ENCODE assay signal across 17 cellular contexts in the genomic region with DNA sequence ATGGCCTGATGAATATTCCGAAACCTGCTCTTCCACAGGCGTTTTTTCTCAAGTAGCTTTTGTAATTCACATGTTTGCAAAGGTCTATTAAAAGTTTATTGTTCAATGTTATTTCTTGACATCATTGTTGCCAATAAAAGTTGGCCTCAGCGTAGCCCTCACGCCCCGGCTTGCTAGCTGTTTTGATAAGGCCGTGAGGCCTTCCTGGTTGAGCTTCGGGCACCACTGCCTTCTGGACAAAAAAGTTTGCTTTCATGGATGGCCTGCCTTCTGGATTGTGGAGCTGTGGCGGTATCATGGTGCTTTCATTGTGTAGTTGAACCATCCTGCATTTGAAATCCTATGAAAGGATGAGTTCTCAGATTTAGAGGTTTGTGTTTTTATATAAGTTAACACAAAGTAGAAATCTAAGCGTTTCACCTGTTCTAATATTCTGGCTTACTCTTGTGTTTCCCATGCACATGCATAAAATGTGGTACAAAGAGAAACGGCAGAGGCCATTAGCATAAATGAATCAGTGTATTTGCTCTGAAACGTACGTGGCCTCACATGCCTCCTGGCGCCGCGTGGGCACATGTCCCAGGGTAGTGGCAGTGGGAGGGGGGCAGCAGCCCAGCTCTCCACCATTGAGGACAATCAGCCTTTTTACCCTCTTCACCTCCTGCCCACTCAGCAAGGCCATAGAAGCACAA.
DNase-seq lines count a peak whose midpoint lies in the region; ATAC-seq and TF ChIP-seq lines count a peak whose summit lies in the region.
"Had no signal": no experiment of that assay in that cellular context is flagged by ENCODE, and none has a peak within 500 bp of the region (broad histone marks: within the 10 kb centered on the region; RNA-seq: fewer than 3 reads in every experiment).

No MANE protein-coding gene starts in this region.

- H3K9ac ChIP-seq in colonic mucosa (ENCODE audit: low read depth in 2 of 2, low read length in 2 of 2) = no peak overlapping the region

- H3K27me3 ChIP-seq in CD4-positive, CD25-positive, alpha-beta regulatory T cell (ENCODE audit: control insufficient read depth, insufficient read depth, low read length) = no peaks in the 10 kb centered on the region
- no peaks in the 10 kb centered on the region for H3K27me3 ChIP-seq in GM23338 (ENCODE audit: insufficient read depth)
- no peaks in the 10 kb centered on the region for H3K27me3 ChIP-seq in colonic mucosa
- H3K27me3 ChIP-seq in sigmoid colon = no peaks in the 10 kb centered on the region
- H3K27me3 ChIP-seq in ascending aorta = no peaks in the 10 kb centered on the region
- H3K27me3 ChIP-seq: brain microvascular endothelial cell, SJSA1 had no signal

- intact Hi-C loops in colonic mucosa (cut with DNase I) (no loop called here), natural killer cell (cut with micrococcal nuclease) (no loop called here), sigmoid colon (cut with DNase I) (no loop called here), ascending aorta (cut with DNase I) (no loop called here)

- no peaks in the 10 kb centered on the region for H3F3A ChIP-seq in GM23338 (replicated peaks; ENCODE audit: low read depth)

- H3K27ac Mint-ChIP-seq in CD4-positive, CD25-positive, alpha-beta regulatory T cell = peak overlapping the region; percentile 55 to 94 (median 63)
- H3K27ac Mint-ChIP-seq in GM23338 (peak overlapping the region; percentile 72; the same call in 1 of the 2 replicates), natural killer cell (peak overlapping the region; percentile 74)

- no peaks in the 10 kb centered on the region for H3K9me2 ChIP-seq in GM23338 (ENCODE audit: insufficient read depth)

- H3K9me3 ChIP-seq in CD4-positive, CD25-positive, alpha-beta regulatory T cell (ENCODE audit: control insufficient read depth in 2 of 2, low read length in 2 of 2) = no peaks in the 10 kb centered on the region
- no peaks in the 10 kb centered on the region for H3K9me3 ChIP-seq in colonic mucosa
- no peaks in the 10 kb centered on the region for H3K9me3 ChIP-seq in sigmoid colon
- no peaks in the 10 kb centered on the region for H3K9me3 ChIP-seq in ascending aorta
- H3K9me3 ChIP-seq: SJSA1 had no signal

- H3K4me1 Mint-ChIP-seq in CD4-positive, CD25-positive, alpha-beta regulatory T cell = peaks cover 44 to 86% (median 68%) of the 10 kb centered on the region in 4 donors
- H3K4me1 Mint-ChIP-seq in GM23338 (peaks cover 18% of the 10 kb centered on the region), natural killer cell (peaks cover 42 to 65% of the 10 kb centered on the region in 2 donors)

- no peak overlapping the region for H2AFZ ChIP-seq in GM23338

- no peaks in the 10 kb centered on the region; the same call in 1 of the 2 replicates for H4K20me1 ChIP-seq in GM23338 (replicated peaks; ENCODE audit: insufficient read depth)

- peaks cover 67% of the 10 kb centered on the region for H3K36me3 ChIP-seq in CD4-positive, CD25-positive, alpha-beta regulatory T cell (ENCODE audit: control insufficient read depth, insufficient read depth, low read length)
- H3K36me3 ChIP-seq in GM23338 (ENCODE audit: insufficient read depth) (no peaks in the 10 kb centered on the region), colonic mucosa (peaks cover 4% of the 10 kb centered on the region), sigmoid colon (peaks cover 0 to 18% (median 6%) of the 10 kb centered on the region in 4 donors), ascending aorta (peaks cover 0 to 12% of the 10 kb centered on the region in 2 donors)

- no peak for DNase-seq in CD4-positive, CD25-positive, alpha-beta regulatory T cell
- DNase-seq in GM23338 (ENCODE audit: low spot score) (no peak), colonic mucosa (peak; percentile 42), natural killer cell (no peak), sigmoid colon (no peak), erythroblast (lab: John Stamatoyannopoulos, UW) (no peak), ascending aorta (ENCODE audit: low spot score in 2 of 2) (no peak), islet precursor cell (no peak)
- DNase-seq: brain microvascular endothelial cell; COR-L47; foreskin melanocyte; hypothalamus; mesenchymal stem cell; NCI-H187 treated with DMSO at 0.1 percent for 48 hours; NCI-H345; stimulated activated CD4-positive, alpha-beta T cell treated with anti-CD3 and anti-CD28 coated beads, Interleukin-2, amount 100 ng/mL, for 48 hours had no signal

- H3K27ac ChIP-seq in CD4-positive, CD25-positive, alpha-beta regulatory T cell (ENCODE audit: insufficient read depth, low read length, poor library complexity, severe bottlenecking) = peak overlapping the region; percentile 65
- H3K27ac ChIP-seq in GM23338 (ENCODE audit: low read depth) (no peak overlapping the region), colonic mucosa (peak overlapping the region; percentile 12), sigmoid colon (no peak overlapping the region), ascending aorta (peak overlapping the region in 1 of 2 donors; percentile 6)
- H3K27ac ChIP-seq: brain microvascular endothelial cell, SJSA1 had no signal

- 38 to 78% methylated on average over 15 of the region's 15 CpGs for WGBS in sigmoid colon, 2 donors

- no peak for TF ChIP-seq EP300 in sigmoid colon (IDR thresholded peaks at IDR 0.05)

- peaks cover 47% of the 10 kb centered on the region for H3K36me3 Mint-ChIP-seq in CD4-positive, CD25-positive, alpha-beta regulatory T cell
- 0 out of 3 replicates have a peak, but pooled peaks cover 5% of the 10 kb centered on the region for H3K36me3 Mint-ChIP-seq in GM23338 (ENCODE audit: low read depth)
- H3K36me3 Mint-ChIP-seq in natural killer cell = no peaks in the 10 kb centered on the region

- peaks cover 0 to 1% (median 0%) of the 10 kb centered on the region in 7 donors for H3K9me3 Mint-ChIP-seq in CD4-positive, CD25-positive, alpha-beta regulatory T cell
- H3K9me3 Mint-ChIP-seq in GM23338 (no peaks in the 10 kb centered on the region), natural killer cell (no peaks in the 10 kb centered on the region)

- ATAC-seq in CD4-positive, CD25-positive, alpha-beta regulatory T cell (ENCODE audit: low read depth in 2 of 2) = no peak
- ATAC-seq in GM23338 (no peak), natural killer cell (no peak)

- TF ChIP-seq CTCF in GM23338 (conservative IDR thresholded peaks at IDR 0.05; ENCODE audit: low read depth in 2 of 2) = no peak
- TF ChIP-seq CTCF in colonic mucosa (IDR thresholded peaks at IDR 0.05) = no peak
- no peak for TF ChIP-seq CTCF in natural killer cell (IDR thresholded peaks at IDR 0.05)
- TF ChIP-seq CTCF in sigmoid colon (IDR thresholded peaks at IDR 0.05) = no peak
- TF ChIP-seq CTCF in ascending aorta (IDR thresholded peaks at IDR 0.05) = no peak

- H3K4me1 ChIP-seq in CD4-positive, CD25-positive, alpha-beta regulatory T cell (ENCODE audit: control insufficient read depth, insufficient read depth, low read length, poor library complexity, severe bottlenecking) = peaks cover 54% of the 10 kb centered on the region
- no peaks in the 10 kb centered on the region; the same call in 1 of the 2 replicates for H3K4me1 ChIP-seq in GM23338 (ENCODE audit: insufficient read depth)
- peaks cover 11% of the 10 kb centered on the region for H3K4me1 ChIP-seq in colonic mucosa
- peaks cover 0 to 8% (median 5%) of the 10 kb centered on the region in 4 donors for H3K4me1 ChIP-seq in sigmoid colon
- peaks cover 0 to 23% of the 10 kb centered on the region in 2 donors for H3K4me1 ChIP-seq in ascending aorta

- no peaks in the 10 kb centered on the region for H3K27me3 Mint-ChIP-seq in CD4-positive, CD25-positive, alpha-beta regulatory T cell
- H3K27me3 Mint-ChIP-seq in GM23338 (ENCODE audit: insufficient read depth, low read depth, poor library complexity) (peaks cover 3% of the 10 kb centered on the region), natural killer cell (ENCODE audit: low read depth in 2 of 2) (no peaks in the 10 kb centered on the region)

- peaks cover 22% of the 10 kb centered on the region for H3K79me2 ChIP-seq in GM23338 (replicated peaks; ENCODE audit: insufficient read depth)

- no peak overlapping the region for H3K4me2 ChIP-seq in GM23338

- H3K4me3 Mint-ChIP-seq in CD4-positive, CD25-positive, alpha-beta regulatory T cell = peak overlapping the region in 1 of 4 donors; percentile 21
- H3K4me3 Mint-ChIP-seq in GM23338 (no peak overlapping the region), natural killer cell (no peak overlapping the region)

- no peak for TF ChIP-seq POLR2A in sigmoid colon (IDR thresholded peaks at IDR 0.05)
- TF ChIP-seq POLR2A in erythroblast (IDR thresholded peaks at IDR 0.05; ENCODE audit: low read length) = no peak

- peak overlapping the region; percentile 13 for H3K4me3 ChIP-seq in CD4-positive, CD25-positive, alpha-beta regulatory T cell (ENCODE audit: low read depth, low read length)
- no peak overlapping the region for H3K4me3 ChIP-seq in GM23338
- no peak overlapping the region for H3K4me3 ChIP-seq in colonic mucosa
- H3K4me3 ChIP-seq in sigmoid colon = no peak overlapping the region
- no peak overlapping the region for H3K4me3 ChIP-seq in ascending aorta
- H3K4me3 ChIP-seq: SJSA1 had no signal

TF ChIP-seq in GM23338, 12 proteins besides CTCF, POLR2A, EP300 and RAD21 (continues in another document):
- no peak for TF ChIP-seq EZH2phosphoT487 (IDR thresholded peaks at IDR 0.05; ENCODE audit: unreplicated experiment)
- TF ChIP-seq, protein P1, sequence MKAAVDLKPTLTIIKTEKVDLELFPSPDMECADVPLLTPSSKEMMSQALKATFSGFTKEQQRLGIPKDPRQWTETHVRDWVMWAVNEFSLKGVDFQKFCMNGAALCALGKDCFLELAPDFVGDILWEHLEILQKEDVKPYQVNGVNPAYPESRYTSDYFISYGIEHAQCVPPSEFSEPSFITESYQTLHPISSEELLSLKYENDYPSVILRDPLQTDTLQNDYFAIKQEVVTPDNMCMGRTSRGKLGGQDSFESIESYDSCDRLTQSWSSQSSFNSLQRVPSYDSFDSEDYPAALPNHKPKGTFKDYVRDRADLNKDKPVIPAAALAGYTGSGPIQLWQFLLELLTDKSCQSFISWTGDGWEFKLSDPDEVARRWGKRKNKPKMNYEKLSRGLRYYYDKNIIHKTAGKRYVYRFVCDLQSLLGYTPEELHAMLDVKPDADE (IDR thresholded peaks at IDR 0.05) = no peak

Comparison
In these comparisons a context has a peak if more than half of its experiments do, and no peak if none do; other contexts are left out.
1. H3K27ac ChIP-seq: peak in CD4-positive, CD25-positive, alpha-beta regulatory T cell (single experiment) and colonic mucosa (single experiment); none in GM23338 (single experiment) and sigmoid colon (0 of 4).
2. Peak in every context shown above with its lines, with median percentiles within 50 percentile points of each other: H3K27ac Mint-ChIP-seq.